ENCODE assay signal across 16 cellular contexts in the genomic region with DNA sequence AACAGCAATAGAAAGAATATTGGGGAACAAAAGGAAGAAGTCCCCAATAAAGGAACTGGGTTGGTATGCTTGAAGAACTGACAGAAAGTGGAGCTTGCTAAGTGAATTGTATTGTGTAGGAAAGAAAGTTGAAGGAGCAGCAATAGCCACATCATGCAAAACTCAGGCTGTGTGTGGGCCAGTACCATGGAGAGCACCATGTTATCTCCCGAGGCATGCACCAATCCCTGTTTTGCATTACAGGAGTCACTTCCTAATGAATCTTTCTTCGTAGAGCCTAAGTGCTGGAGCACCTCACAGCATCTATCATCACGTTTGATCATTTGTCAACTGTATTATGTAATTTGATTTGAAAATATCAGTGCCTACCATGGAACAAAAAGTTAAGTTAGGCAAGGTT.
A peak's percentile ranks its signal among the peaks of the same experiment; 100 is the strongest.
DNase-seq lines count a peak whose midpoint lies in the region; ATAC-seq, FAIRE-seq and TF ChIP-seq lines count a peak whose summit lies in the region.
"Had no signal": no experiment of that assay in that cellular context is flagged by ENCODE, and none has a peak within 500 bp of the region (broad histone marks: within the 10 kb centered on the region; RNA-seq: fewer than 3 reads in every experiment).

No MANE protein-coding gene starts in this region.

- TF ChIP-seq POLR2A in K562 (conservative IDR thresholded peaks at IDR 0.05): no peak

- H2AFZ ChIP-seq in K562 (ENCODE audit: low read depth, low read length): no peak overlapping the region

- no peaks in the 10 kb centered on the region for H3K4me1 Mint-ChIP-seq in activated CD4-positive, alpha-beta memory T cell treated with anti-CD3 and anti-CD28 coated beads for 36 hours (ENCODE audit: low read depth)

- no peak overlapping the region for H3K27ac Mint-ChIP-seq in activated CD4-positive, alpha-beta memory T cell treated with anti-CD3 and anti-CD28 coated beads for 36 hours

- H3K27ac ChIP-seq in K562 (ENCODE audit: extremely low read depth, low read depth, low read length) (no peak overlapping the region), ascending aorta (no peak overlapping the region)
- H3K27ac ChIP-seq: transverse colon, WERI-Rb-1 had no signal

- POLR2A ChIA-PET in K562 (lab: Yijun Ruan, JAX): interaction anchor here (0.7 kb wide), 1 partner anchor 14 kb away, joined by 3 read pairs; no protein-coding TSS in a partner anchor
- POLR2A ChIA-PET in activated CD4-positive, alpha-beta memory T cell treated with anti-CD3 and anti-CD28 coated beads for 36 hours (lab: Charles Lee): no interaction called here

- H3K27me3 Mint-ChIP-seq in activated CD4-positive, alpha-beta memory T cell treated with anti-CD3 and anti-CD28 coated beads for 36 hours: peaks cover 20% of the 10 kb centered on the region

- H3K27me3 ChIP-seq in K562 (ENCODE audit: control insufficient read depth in 2 of 2, insufficient read depth in 2 of 2, low read length in 2 of 2): no peaks in the 10 kb centered on the region
- no peaks in the 10 kb centered on the region for H3K27me3 ChIP-seq in kidney epithelial cell (ENCODE audit: control insufficient read depth, insufficient read depth, low read length)
- no peaks in the 10 kb centered on the region for H3K27me3 ChIP-seq in ascending aorta
- H3K27me3 ChIP-seq: transverse colon had no signal

- BruUV-seq in K562 (replicated peaks; lab: Mats Ljungman, UMichigan): no TSS peak

- no peak overlapping the region for H3K4me2 ChIP-seq in K562 (ENCODE audit: insufficient read depth, low read length)

- no peak for TF ChIP-seq EP300 in K562 (IDR thresholded peaks at IDR 0.05; ENCODE audit: low read length)

- H4K20me1 ChIP-seq in K562 (replicated peaks; ENCODE audit: control insufficient read depth, insufficient read depth, low read length): no peaks in the 10 kb centered on the region

- CTCF ChIA-PET in K562 (lab: Yijun Ruan, JAX; ENCODE audit: low intra/inter-chr PET ratio): no interaction called here
- CTCF ChIA-PET in activated CD4-positive, alpha-beta memory T cell treated with anti-CD3 and anti-CD28 coated beads for 36 hours (lab: Charles Lee): no interaction called here

- intact Hi-C loops in K562 (cut with micrococcal nuclease): no loop called here
- intact Hi-C loops in activated CD4-positive, alpha-beta memory T cell treated with anti-CD3 and anti-CD28 coated beads for 36 hours (cut with micrococcal nuclease): no loop called here
- intact Hi-C loops in ascending aorta (cut with DNase I): no loop called here

- H3K4me1 ChIP-seq in K562 (replicated peaks in 1 of 2; ENCODE audit: control insufficient read depth in 2 of 2, insufficient read depth in 2 of 2, low read length in 2 of 2) (no peaks in the 10 kb centered on the region), ascending aorta (no peaks in the 10 kb centered on the region)
- H3K4me1 ChIP-seq: transverse colon had no signal

- H3K36me3 Mint-ChIP-seq in activated CD4-positive, alpha-beta memory T cell treated with anti-CD3 and anti-CD28 coated beads for 36 hours: no peaks in the 10 kb centered on the region

- TF ChIP-seq CTCF in K562 (IDR thresholded peaks at IDR 0.05 in 2 of 3, conservative IDR thresholded peaks at IDR 0.05 in 1 of 3; ENCODE audit: insufficient read depth in 2 of 3, low read depth in 1 of 3, low read length in 3 of 3): no peak
- TF ChIP-seq CTCF in kidney epithelial cell (IDR thresholded peaks at IDR 0.05; ENCODE audit: insufficient read depth, low read length, poor library complexity, severe bottlenecking): no peak
- no peak for TF ChIP-seq CTCF in ascending aorta (IDR thresholded peaks at IDR 0.05)

- no peaks in the 10 kb centered on the region for H3K9me3 Mint-ChIP-seq in activated CD4-positive, alpha-beta memory T cell treated with anti-CD3 and anti-CD28 coated beads for 36 hours

- no peaks in the 10 kb centered on the region for H3K9me1 ChIP-seq in K562 (ENCODE audit: control insufficient read depth, insufficient read depth, low read length)

- in situ Hi-C loops in ACHN (cut with HindIII; ENCODE audit: low pct_ligation_motif_present, low pct_unique_long_range_greater_than_20kb, low sequenced_read_pairs) (no loop called here), K562 (cut with MboI) (no loop called here)

- no peak for TF ChIP-seq RAD21 in K562 (CRISPR knock-in tag; conservative IDR thresholded peaks at IDR 0.05 in 1 of 2, IDR thresholded peaks at IDR 0.05 in 1 of 2)

- ATAC-seq in K562: no peak

- no peak overlapping the region for H3K4me3 ChIP-seq in K562
- H3K4me3 ChIP-seq in kidney epithelial cell (ENCODE audit: low read depth, low read length): no peak overlapping the region
- H3K4me3 ChIP-seq in ascending aorta: no peak overlapping the region
- H3K4me3 ChIP-seq: transverse colon had no signal

- no peak overlapping the region for H3K9ac ChIP-seq in K562 (ENCODE audit: insufficient read depth in 1 of 2, low read depth in 2 of 2, low read length in 2 of 2)

- no peak overlapping the region for H3K4me3 Mint-ChIP-seq in activated CD4-positive, alpha-beta memory T cell treated with anti-CD3 and anti-CD28 coated beads for 36 hours

- WGBS in K562 (ENCODE audit: insufficient coverage, low coverage, missing lambda C conversion rate): 0% methylated on average over 3 of the region's 3 CpGs

- H3K9me3 ChIP-seq in K562 (replicated peaks; ENCODE audit: control insufficient read depth, insufficient read depth, low read depth, low read length): no peaks in the 10 kb centered on the region
- H3K9me3 ChIP-seq in ascending aorta: no peaks in the 10 kb centered on the region
- H3K9me3 ChIP-seq: transverse colon had no signal

- no peaks in the 10 kb centered on the region for H3K36me3 ChIP-seq in K562 (ENCODE audit: control insufficient read depth, insufficient read depth, low read length)
- no peaks in the 10 kb centered on the region for H3K36me3 ChIP-seq in kidney epithelial cell (ENCODE audit: control insufficient read depth, insufficient read depth, low read length)
- no peaks in the 10 kb centered on the region for H3K36me3 ChIP-seq in ascending aorta
- H3K36me3 ChIP-seq: transverse colon, WERI-Rb-1 had no signal

- peak; percentile 12 for DNase-seq in ACHN
- DNase-seq in Kasumi-1 (lab: John Stamatoyannopoulos, UW): peak; percentile 2 to 5
- DNase-seq in K562 (ENCODE audit: extremely low read depth in 1 of 4, low spot score in 3 of 4): no peak
- DNase-seq in kidney epithelial cell (ENCODE audit: low read depth): peak; percentile 1
- no peak for DNase-seq in effector CD8-positive, alpha-beta T cell (lab: John Stamatoyannopoulos, UW)
- DNase-seq in activated CD4-positive, alpha-beta memory T cell treated with anti-CD3 and anti-CD28 coated beads for 36 hours: no peak
- DNase-seq in NCI-H2081 treated with DMSO at 0.1 percent for 48 hours (lab: John Stamatoyannopoulos, UW): no peak
- no peak for DNase-seq in ascending aorta (ENCODE audit: low spot score in 2 of 2)
- DNase-seq: anterior cingulate cortex; DMS53; kidney; NCI-H446 treated with DMSO at 0.1 percent for 48 hours; stimulated activated CD4-positive, alpha-beta T cell treated with anti-CD3 and anti-CD28 coated beads, Interleukin-12 subunit alpha, Interleukin-12 subunit beta, amount 100 ng/mL, for 4 hours; transverse colon; WERI-Rb-1 had no signal

- no peak for FAIRE-seq in K562 (lab: Jason Lieb, UNC)
- FAIRE-seq: GM18507, kidney had no signal

- no peaks in the 10 kb centered on the region for H3K79me2 ChIP-seq in K562 (ENCODE audit: control insufficient read depth, insufficient read depth, low read length)

TF ChIP-seq in K562, 482 proteins besides CTCF, POLR2A, EP300 and RAD21:
- TF ChIP-seq HMBOX1 (IDR thresholded peaks at IDR 0.05) (no peak), EHMT2 (IDR thresholded peaks at IDR 0.05) (peak; percentile 62), GABPB2 (CRISPR knock-in tag; conservative IDR thresholded peaks at IDR 0.05) (no peak)
- TF ChIP-seq, protein P1, sequence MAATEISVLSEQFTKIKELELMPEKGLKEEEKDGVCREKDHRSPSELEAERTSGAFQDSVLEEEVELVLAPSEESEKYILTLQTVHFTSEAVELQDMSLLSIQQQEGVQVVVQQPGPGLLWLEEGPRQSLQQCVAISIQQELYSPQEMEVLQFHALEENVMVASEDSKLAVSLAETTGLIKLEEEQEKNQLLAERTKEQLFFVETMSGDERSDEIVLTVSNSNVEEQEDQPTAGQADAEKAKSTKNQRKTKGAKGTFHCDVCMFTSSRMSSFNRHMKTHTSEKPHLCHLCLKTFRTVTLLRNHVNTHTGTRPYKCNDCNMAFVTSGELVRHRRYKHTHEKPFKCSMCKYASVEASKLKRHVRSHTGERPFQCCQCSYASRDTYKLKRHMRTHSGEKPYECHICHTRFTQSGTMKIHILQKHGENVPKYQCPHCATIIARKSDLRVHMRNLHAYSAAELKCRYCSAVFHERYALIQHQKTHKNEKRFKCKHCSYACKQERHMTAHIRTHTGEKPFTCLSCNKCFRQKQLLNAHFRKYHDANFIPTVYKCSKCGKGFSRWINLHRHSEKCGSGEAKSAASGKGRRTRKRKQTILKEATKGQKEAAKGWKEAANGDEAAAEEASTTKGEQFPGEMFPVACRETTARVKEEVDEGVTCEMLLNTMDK (IDR thresholded peaks at IDR 0.05; ENCODE audit: borderline replicate concordance, insufficient read depth, low read depth, low read length, poor library complexity, severe bottlenecking): no peak

Comparison
In these comparisons a context has a peak if more than half of its experiments do, and no peak if none do; other contexts are left out.
1. DNase-seq: peak in ACHN (single experiment), Kasumi-1 (2 of 2) and kidney epithelial cell (single experiment); none in K562 (0 of 4), effector CD8-positive, alpha-beta T cell (single experiment), activated CD4-positive, alpha-beta memory T cell treated with anti-CD3 and anti-CD28 coated beads for 36 hours (single experiment), NCI-H2081 treated with DMSO at 0.1 percent for 48 hours (single experiment) and ascending aorta (0 of 2).